23 cellular contexts compared by ENCODE assay signal in genomic region chr10:47456096-47456485, GRCh38. TPM values are rescaled to one million over a fixed set of nuclear protein-coding genes. Genes with fewer than 3 reads are reported as not detected.
A peak's percentile ranks its signal among the peaks of the same experiment; 100 is the strongest.
DNase-seq lines count a peak whose midpoint lies in the region; ATAC-seq, FAIRE-seq and TF ChIP-seq lines count a peak whose summit lies in the region.
"Had no signal": no experiment of that assay in that cellular context is flagged by ENCODE, and none has a peak within 500 bp of the region (broad histone marks: within the 10 kb centered on the region; RNA-seq: fewer than 3 reads in every experiment).

No MANE protein-coding gene starts in this region.

- no peak for ATAC-seq in activated CD8-positive, alpha-beta memory T cell treated with anti-CD3 and anti-CD28 coated beads, Interleukin-2, amount 10 ng/mL, durations not matched to agents 7 days and 5 days
- ATAC-seq in IMR-90 (ENCODE audit: low read depth): no peak
- ATAC-seq: HCT116, Panc1 had no signal

- no peak overlapping the region for H3K4me3 Mint-ChIP-seq in activated CD8-positive, alpha-beta memory T cell treated with anti-CD3 and anti-CD28 coated beads, Interleukin-2, amount 10 ng/mL, durations not matched to agents 7 days and 5 days
- H3K4me3 Mint-ChIP-seq: CD8-positive, alpha-beta memory T cell had no signal

- H3K9ac ChIP-seq in IMR-90 (ENCODE audit: low read depth, low read length) (no peak overlapping the region), kidney (ENCODE audit: low read length in 2 of 2) (no peak overlapping the region)

- no peak for FAIRE-seq in kidney (lab: Jason Lieb, UNC)
- FAIRE-seq: G401.6, GM12892 had no signal

- H2BK20ac ChIP-seq in IMR-90 (ENCODE audit: low read depth, low read length): no peak overlapping the region

- no peaks in the 10 kb centered on the region for H3K36me3 Mint-ChIP-seq in activated CD8-positive, alpha-beta memory T cell treated with anti-CD3 and anti-CD28 coated beads, Interleukin-2, amount 10 ng/mL, durations not matched to agents 7 days and 5 days
- H3K36me3 Mint-ChIP-seq: CD8-positive, alpha-beta memory T cell had no signal

- no peak overlapping the region for H3K27ac ChIP-seq in IMR-90 (ENCODE audit: insufficient read depth, low read length)
- no peak overlapping the region for H3K27ac ChIP-seq in kidney (ENCODE audit: low read depth in 2 of 2, low read length in 2 of 2)
- H3K27ac ChIP-seq: SK-N-MC had no signal

- intact Hi-C loops in IMR-90 (cut with micrococcal nuclease): no loop called here
- intact Hi-C loops in kidney (cut with DNase I): no loop called here

- H3K9me3 ChIP-seq in IMR-90 (ENCODE audit: control insufficient read depth, insufficient read depth, low read length): no peaks in the 10 kb centered on the region
- H3K9me3 ChIP-seq in kidney (ENCODE audit: control insufficient read depth in 1 of 2, low read length in 2 of 2): no peaks in the 10 kb centered on the region

- no peak overlapping the region for H2BK15ac ChIP-seq in IMR-90 (ENCODE audit: low read depth, low read length)

- peaks cover 2% of the 10 kb centered on the region for H3K4me1 Mint-ChIP-seq in activated CD8-positive, alpha-beta memory T cell treated with anti-CD3 and anti-CD28 coated beads, Interleukin-2, amount 10 ng/mL, durations not matched to agents 7 days and 5 days

- in situ Hi-C loops in IMR-90 (cut with MboI; ENCODE audit: low sequenced_read_pairs): no loop called here
- in situ Hi-C loops in GM13977 (cut with MboI; ENCODE audit: low pct_unique_long_range_greater_than_20kb, low sequenced_read_pairs, unreplicated experiment): no loop called here

- no peak overlapping the region; the same call in 1 of the 2 replicates for H3K23ac ChIP-seq in IMR-90 (ENCODE audit: low read depth, low read length)

- H3K4me3 ChIP-seq in IMR-90 (ENCODE audit: insufficient read depth, low read depth, low read length) (no peak overlapping the region), kidney (ENCODE audit: low read length in 2 of 2) (no peak overlapping the region)
- H3K4me3 ChIP-seq: SK-N-MC had no signal

- POLR2A ChIA-PET in IMR-90 (lab: Charles Lee; ENCODE audit: unreplicated experiment): no interaction called here

- dilution Hi-C loops in IMR-90 (cut with HindIII; ENCODE audit: low sequenced_read_pairs, unreplicated experiment): no loop called here

- H3K27me3 Mint-ChIP-seq in activated CD8-positive, alpha-beta memory T cell treated with anti-CD3 and anti-CD28 coated beads, Interleukin-2, amount 10 ng/mL, durations not matched to agents 7 days and 5 days: peaks cover 33% of the 10 kb centered on the region

- H3K79me1 ChIP-seq in IMR-90 (ENCODE audit: low read depth in 1 of 2, low read length in 2 of 2): no peaks in the 10 kb centered on the region

- no peaks in the 10 kb centered on the region for H4K20me1 ChIP-seq in IMR-90 (ENCODE audit: insufficient read depth, low read length)

- no peak overlapping the region for H2BK5ac ChIP-seq in IMR-90 (ENCODE audit: low read depth, low read length, poor library complexity, severe bottlenecking)

- no peak overlapping the region for H4K5ac ChIP-seq in IMR-90 (ENCODE audit: low read depth, low read length)

- H2AK5ac ChIP-seq in IMR-90 (ENCODE audit: low read depth, low read length): peak overlapping the region; percentile 5; the same call in 1 of the 2 replicates

- no peak overlapping the region for H3K27ac Mint-ChIP-seq in activated CD8-positive, alpha-beta memory T cell treated with anti-CD3 and anti-CD28 coated beads, Interleukin-2, amount 10 ng/mL, durations not matched to agents 7 days and 5 days
- H3K27ac Mint-ChIP-seq: CD8-positive, alpha-beta memory T cell had no signal

- no peak for TF ChIP-seq POLR2A in IMR-90 (IDR thresholded peaks at IDR 0.05; ENCODE audit: low read depth, low read length)

- H3K9me3 Mint-ChIP-seq in activated CD8-positive, alpha-beta memory T cell treated with anti-CD3 and anti-CD28 coated beads, Interleukin-2, amount 10 ng/mL, durations not matched to agents 7 days and 5 days (ENCODE audit: low read depth): no peaks in the 10 kb centered on the region
- H3K9me3 Mint-ChIP-seq: CD8-positive, alpha-beta memory T cell had no signal

- H3K18ac ChIP-seq in IMR-90 (ENCODE audit: low read depth, low read length): no peak overlapping the region

- TF ChIP-seq CTCF in IMR-90 (conservative IDR thresholded peaks at IDR 0.05; ENCODE audit: low read depth, low read length) (no peak), kidney (IDR thresholded peaks at IDR 0.05; ENCODE audit: borderline replicate concordance, extremely low read depth, insufficient read depth) (no peak), GM13977 (IDR thresholded peaks at IDR 0.05; ENCODE audit: extremely low read depth, insufficient read depth, missing control alignments) (no peak)

- no peak overlapping the region; the same call in 1 of the 2 replicates for H3K14ac ChIP-seq in IMR-90 (replicated peaks; ENCODE audit: low read depth, low read length)

- H3K27me3 ChIP-seq in IMR-90 (ENCODE audit: control insufficient read depth, insufficient read depth, low read length): peaks cover 23% of the 10 kb centered on the region; the same call in 1 of the 2 replicates

- no peak for TF ChIP-seq RAD21 in IMR-90 (IDR thresholded peaks at IDR 0.05; ENCODE audit: low read length)

- H3K36me3 ChIP-seq in IMR-90 (ENCODE audit: control insufficient read depth, insufficient read depth, low read length): no peaks in the 10 kb centered on the region
- no peaks in the 10 kb centered on the region for H3K36me3 ChIP-seq in kidney (ENCODE audit: control insufficient read depth in 1 of 2, insufficient read depth in 2 of 2, low read length in 2 of 2)

- no peak overlapping the region for H2AK9ac ChIP-seq in IMR-90 (replicated peaks; ENCODE audit: low read depth, low read length, poor library complexity)

- no peak overlapping the region for H2AFZ ChIP-seq in IMR-90 (replicated peaks; ENCODE audit: low read length, poor library complexity)

- H3K4me1 ChIP-seq in IMR-90 (ENCODE audit: control insufficient read depth, insufficient read depth, low read length) (peaks cover 10% of the 10 kb centered on the region), kidney (ENCODE audit: control insufficient read depth in 1 of 2, insufficient read depth in 1 of 2, low read depth in 1 of 2, low read length in 2 of 2) (no peaks in the 10 kb centered on the region)

- no peak overlapping the region for H3K4ac ChIP-seq in IMR-90 (ENCODE audit: low read depth, low read length)

- no peak overlapping the region for H4K91ac ChIP-seq in IMR-90 (ENCODE audit: insufficient read depth, low read depth, low read length)

- CTCF ChIA-PET in activated CD8-positive, alpha-beta memory T cell treated with anti-CD3 and anti-CD28 coated beads, Interleukin-2, amount 10 ng/mL, durations not matched to agents 7 days and 5 days (lab: Charles Lee): no interaction called here
- CTCF ChIA-PET in IMR-90 (lab: Yijun Ruan, JAX): no interaction called here

- H3K4me2 ChIP-seq in IMR-90 (ENCODE audit: low read depth, low read length): no peak overlapping the region

- peak overlapping the region; percentile 32; the same call in 1 of the 2 replicates for H2BK120ac ChIP-seq in IMR-90 (ENCODE audit: low read depth, low read length)

- H4K8ac ChIP-seq in IMR-90 (ENCODE audit: low read depth in 2 of 2, low read length in 2 of 2): no peak overlapping the region

- BruUV-seq in IMR-90 (replicated peaks; lab: Mats Ljungman, UMichigan): no TSS peak

- H3K56ac ChIP-seq in IMR-90 (ENCODE audit: extremely low read depth, insufficient read depth, low read length): no peak overlapping the region

- peak; percentile 23 for DNase-seq in activated CD8-positive, alpha-beta memory T cell treated with anti-CD3 and anti-CD28 coated beads, Interleukin-2, amount 10 ng/mL, durations not matched to agents 7 days and 5 days
- DNase-seq in activated CD8-positive, alpha-beta memory T cell treated with anti-CD3 and anti-CD28 coated beads, Interleukin-2, amount 50 U/mL, for 48 hours: no peak
- DNase-seq in IMR-90 (no peak), kidney (peak; percentile 50), HCEC 1CT (no peak), GM13977 (ENCODE audit: low spot score) (no peak)
- peak; percentile 8 for DNase-seq in stimulated activated CD8-positive, alpha-beta memory T cell treated with anti-CD3 and anti-CD28 coated beads, Interleukin-4, amount 100 ng/mL, for 48 hours
- no peak for DNase-seq in stimulated activated CD4-positive, alpha-beta T cell treated with anti-CD3 and anti-CD28 coated beads, Interleukin-4, amount 100 ng/mL, for 24 hours
- DNase-seq: 8988T; CD8-positive, alpha-beta memory T cell; DND-41; KG1; NCI-H1048; NCI-H146; NCI-H2081 had no signal

- WGBS in IMR-90 (ENCODE audit: extremely low coverage in 2 of 2, insufficient read length in 1 of 2), 2 experiments: no CpG with 5 or more reads among the region's 6 CpGs

- peaks cover 9% of the 10 kb centered on the region; the same call in 1 of the 2 replicates for H3K9me1 ChIP-seq in IMR-90 (ENCODE audit: insufficient read depth, low read length)

TF ChIP-seq in IMR-90, 13 proteins besides CTCF, POLR2A, EP300 and RAD21:
- no peak for TF ChIP-seq NFE2L2 (IDR thresholded peaks at IDR 0.05; ENCODE audit: low read depth, low read length)
- no peak for TF ChIP-seq MXI1 (IDR thresholded peaks at IDR 0.05; ENCODE audit: borderline replicate concordance, low read depth, low read length)
- no peak for TF ChIP-seq BHLHE40 (IDR thresholded peaks at IDR 0.05; ENCODE audit: low read depth, low read length)
- TF ChIP-seq RCOR1 (IDR thresholded peaks at IDR 0.05; ENCODE audit: insufficient replicate concordance, low read length): no peak
- TF ChIP-seq CEBPB (IDR thresholded peaks at IDR 0.05; ENCODE audit: low read depth, low read length): no peak
- TF ChIP-seq RFX5 (IDR thresholded peaks at IDR 0.05; ENCODE audit: low read depth, low read length): no peak
- no peak for TF ChIP-seq MAZ (IDR thresholded peaks at IDR 0.05; ENCODE audit: borderline replicate concordance, low read depth, low read length)
TF ChIP-seq in IMR-90: peak in this region for 0.

RNA-seq across cellular contexts. Expression of gene ANXA8, which starts 27.8 kb away (rescaled TPM):
- 1 to 10 TPM in 1 of 2 experiments, under 1 TPM in 1; 0.23 to 1.3 TPM for total RNA-seq in activated CD8-positive, alpha-beta memory T cell treated with anti-CD3 and anti-CD28 coated beads, Interleukin-2, amount 10 ng/mL, durations not matched to agents 7 days and 5 days
- 0.83 and 0.90 TPM in 2 replicates for total RNA-seq in IMR-90 (2012; rRNA removed)
- 1.1 and 1.3 TPM in 2 replicates for polyA plus RNA-seq in IMR-90 (2012; rRNA removed)
- polyA plus RNA-seq in IMR-90 (2012; cell fraction: cytosol; rRNA removed): 0.46 and 0.56 TPM in 2 replicates
- polyA plus RNA-seq in IMR-90 (2012; cell fraction: nucleus; rRNA removed; ENCODE audit: low replicate concordance): 2.2 and 4.2 TPM in 2 replicates
- 0.16 TPM for total RNA-seq in kidney
- polyA plus RNA-seq in kidney (ENCODE audit: insufficient read depth, low read depth, low replicate concordance): not detected
- total RNA-seq: CD8-positive, alpha-beta memory T cell; NCI-H460 had no signal
- polyA plus RNA-seq: CD8-positive, alpha-beta memory T cell had no signal

RNA-seq across cellular contexts. Expression of gene FAM25G, which starts 35.4 kb away (rescaled TPM):
- not detected for total RNA-seq in activated CD8-positive, alpha-beta memory T cell treated with anti-CD3 and anti-CD28 coated beads, Interleukin-2, amount 10 ng/mL, durations not matched to agents 7 days and 5 days
- total RNA-seq in IMR-90 (2012; rRNA removed) (not detected in 2 replicates), kidney (not detected)
- polyA plus RNA-seq in IMR-90 (2012; rRNA removed) (not detected in 2 replicates), kidney (ENCODE audit: insufficient read depth, low read depth, low replicate concordance) (not detected)
- polyA plus RNA-seq in IMR-90 (2012; cell fraction: cytosol; rRNA removed): not detected in 2 replicates
- not detected in 2 replicates for polyA plus RNA-seq in IMR-90 (2012; cell fraction: nucleus; rRNA removed; ENCODE audit: low replicate concordance)
- total RNA-seq: CD8-positive, alpha-beta memory T cell; M059J; NCI-H460 had no signal
- polyA plus RNA-seq: BJ; CD8-positive, alpha-beta memory T cell had no signal

Comparison
In these comparisons a context has a peak if more than half of its experiments do, and no peak if none do; other contexts are left out.
1. DNase-seq: peak in activated CD8-positive, alpha-beta memory T cell treated with anti-CD3 and anti-CD28 coated beads, Interleukin-2, amount 10 ng/mL, durations not matched to agents 7 days and 5 days (single experiment), kidney (single experiment) and stimulated activated CD8-positive, alpha-beta memory T cell treated with anti-CD3 and anti-CD28 coated beads, Interleukin-4, amount 100 ng/mL, for 48 hours (single experiment); none in activated CD8-positive, alpha-beta memory T cell treated with anti-CD3 and anti-CD28 coated beads, Interleukin-2, amount 50 U/mL, for 48 hours (single experiment), IMR-90 (single experiment), HCEC 1CT (single experiment), GM13977 (single experiment) and stimulated activated CD4-positive, alpha-beta T cell treated with anti-CD3 and anti-CD28 coated beads, Interleukin-4, amount 100 ng/mL, for 24 hours (single experiment).